ENCODE assay signal across 24 cellular contexts in genomic region chr11:102260241-102260640, GRCh38.
"Had no signal": no experiment of that assay in that cellular context is flagged by ENCODE, and none has a peak within 500 bp of the region (broad histone marks: within the 10 kb centered on the region; RNA-seq: fewer than 3 reads in every experiment).

No MANE protein-coding gene starts in this region.

- H3K4me1 ChIP-seq: breast epithelium, right atrium auricular region, tibial artery, vagina had no signal

- FAIRE-seq: endometrium, frontal cortex had no signal

- H3K4me3 ChIP-seq: breast epithelium, coronary artery, lung, right atrium auricular region, tibial artery, vagina had no signal

- H3K27me3 ChIP-seq: breast epithelium, right atrium auricular region, tibial artery, vagina had no signal

- DNase-seq: activated CD4-positive, alpha-beta T cell treated with anti-CD3 and anti-CD28 coated beads, Interleukin-2, amount 10 ng/mL, durations not matched to agents 7 days and 5 days; activated CD8-positive, alpha-beta T cell treated with anti-CD3 and anti-CD28 coated beads, Interleukin-2, amount 10 ng/mL, durations not matched to agents 7 days and 5 days; activated naive CD4-positive, alpha-beta T cell treated with Interleukin-2 at 50 U/mL for 16 hours; activated naive CD8-positive, alpha-beta T cell treated with anti-CD3 and anti-CD28 coated beads, Interleukin-2, amount 10 ng/mL, durations not matched to agents 7 days and 5 days; activated T-cell treated with anti-CD3 and anti-CD28 coated beads, Interleukin-2, amount 50 U/mL, for 24 hours; erythroblast; head of caudate nucleus; immature natural killer cell; left cardiac atrium; occipital lobe; stimulated activated CD4-positive, alpha-beta T cell treated with anti-CD3 and anti-CD28 coated beads, Interleukin-12 subunit alpha, Interleukin-12 subunit beta, amount 100 ng/mL, for 4 hours; stimulated activated CD4-positive, alpha-beta T cell treated with anti-CD3 and anti-CD28 coated beads, Interleukin-1b, Interleukin-23, amount 100 ng/mL, for 48 hours; stimulated activated CD8-positive, alpha-beta memory T cell treated with anti-CD3 and anti-CD28 coated beads, Interleukin-4, amount 100 ng/mL, for 48 hours; stimulated activated naive CD4-positive, alpha-beta T cell; T-helper 1 cell; T-helper 9 cell; tibial artery had no signal

- H3K36me3 ChIP-seq: breast epithelium, right atrium auricular region, tibial artery, vagina had no signal

- H3K27ac ChIP-seq: coronary artery, right atrium auricular region, tibial artery, vagina had no signal

- H3K9me3 ChIP-seq: breast epithelium, right atrium auricular region, tibial artery, vagina had no signal

- ATAC-seq: activated CD8-positive, alpha-beta T cell treated with anti-CD3 and anti-CD28 coated beads, Interleukin-2, amount 10 ng/mL, durations not matched to agents 7 days and 5 days; left cardiac atrium had no signal
